Comparison of ENCODE assay signal across 1 cellular context in the genomic region with DNA sequence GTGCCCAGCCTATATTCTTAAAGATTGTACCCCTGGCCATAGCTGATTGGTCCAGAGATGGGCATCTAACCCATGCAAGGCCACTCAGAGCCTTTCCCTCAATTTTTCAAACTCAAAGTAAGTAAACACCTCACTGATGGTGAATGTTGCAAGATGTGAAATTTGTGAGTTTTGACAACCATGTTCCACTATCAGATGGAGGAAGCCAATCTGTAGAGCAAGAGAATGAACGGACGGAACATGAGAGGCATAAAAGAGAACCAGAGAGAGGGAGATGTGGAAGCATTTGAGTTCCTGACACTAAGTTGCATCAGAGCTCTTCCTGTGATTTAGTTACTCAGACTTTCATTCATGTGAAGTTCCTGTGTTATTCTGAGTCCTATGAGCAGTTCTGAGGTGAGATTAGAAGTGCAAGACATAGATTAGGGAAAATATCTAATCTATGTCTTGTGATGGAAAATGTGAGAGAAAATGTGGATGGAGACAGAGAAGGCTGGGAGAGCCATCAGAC.
TF ChIP-seq lines count a peak whose summit lies in the region.

No MANE protein-coding gene starts in this region.

TF ChIP-seq in K562, 482 proteins besides CTCF, POLR2A, EP300 and RAD21 (continued from another document):
- TF ChIP-seq MAFG (tag; conservative IDR thresholded peaks at IDR 0.05) (no peak), ZNF785 (CRISPR knock-in tag; IDR thresholded peaks at IDR 0.05) (no peak), NCOA6 (IDR thresholded peaks at IDR 0.05) (no peak), POLR2H (tag; IDR thresholded peaks at IDR 0.05; ENCODE audit: low read depth) (no peak), TAL1 (IDR thresholded peaks at IDR 0.05) (no peak), GTF2F1 (IDR thresholded peaks at IDR 0.05; ENCODE audit: low read depth, low read length) (no peak), PCBP1 (IDR thresholded peaks at IDR 0.05; ENCODE audit: low read depth, low read length, poor library complexity, severe bottlenecking) (no peak), PRPF4 (IDR thresholded peaks at IDR 0.05; ENCODE audit: insufficient read depth, low read depth, low read length, poor library complexity, severe bottlenecking) (no peak), MAFK (IDR thresholded peaks at IDR 0.05; ENCODE audit: low read length) (no peak), ZNF766 (CRISPR knock-in tag; conservative IDR thresholded peaks at IDR 0.05) (no peak), SP2 (IDR thresholded peaks at IDR 0.05; ENCODE audit: extremely low read depth, low read depth, low read length, poor library complexity, severe bottlenecking) (no peak), TEAD4 (IDR thresholded peaks at IDR 0.05; ENCODE audit: low read length) (no peak), TEAD4 (CRISPR knock-in tag; IDR thresholded peaks at IDR 0.05; ENCODE audit: borderline replicate concordance) (no peak), ZKSCAN3 (CRISPR knock-in tag; IDR thresholded peaks at IDR 0.05) (no peak), RHOXF2B (CRISPR knock-in tag; conservative IDR thresholded peaks at IDR 0.05) (no peak), CTBP1 (IDR thresholded peaks at IDR 0.05; ENCODE audit: borderline replicate concordance) (no peak), JUN (IDR thresholded peaks at IDR 0.05; ENCODE audit: borderline replicate concordance, low read depth, low read length) (no peak), JUN (CRISPR knock-in tag; IDR thresholded peaks at IDR 0.05; ENCODE audit: borderline replicate concordance) (no peak), FOXK1 (CRISPR knock-in tag; IDR thresholded peaks at IDR 0.05; ENCODE audit: borderline replicate concordance) (no peak), ARID2 (IDR thresholded peaks at IDR 0.05) (no peak), ZNF589 (CRISPR knock-in tag; IDR thresholded peaks at IDR 0.05; ENCODE audit: low read depth) (peak; percentile 74; the same call in 1 of the 2 replicates), FIP1L1 (IDR thresholded peaks at IDR 0.05; ENCODE audit: low read depth, low read length, poor library complexity, severe bottlenecking) (no peak)
- TF ChIP-seq, protein P1, sequence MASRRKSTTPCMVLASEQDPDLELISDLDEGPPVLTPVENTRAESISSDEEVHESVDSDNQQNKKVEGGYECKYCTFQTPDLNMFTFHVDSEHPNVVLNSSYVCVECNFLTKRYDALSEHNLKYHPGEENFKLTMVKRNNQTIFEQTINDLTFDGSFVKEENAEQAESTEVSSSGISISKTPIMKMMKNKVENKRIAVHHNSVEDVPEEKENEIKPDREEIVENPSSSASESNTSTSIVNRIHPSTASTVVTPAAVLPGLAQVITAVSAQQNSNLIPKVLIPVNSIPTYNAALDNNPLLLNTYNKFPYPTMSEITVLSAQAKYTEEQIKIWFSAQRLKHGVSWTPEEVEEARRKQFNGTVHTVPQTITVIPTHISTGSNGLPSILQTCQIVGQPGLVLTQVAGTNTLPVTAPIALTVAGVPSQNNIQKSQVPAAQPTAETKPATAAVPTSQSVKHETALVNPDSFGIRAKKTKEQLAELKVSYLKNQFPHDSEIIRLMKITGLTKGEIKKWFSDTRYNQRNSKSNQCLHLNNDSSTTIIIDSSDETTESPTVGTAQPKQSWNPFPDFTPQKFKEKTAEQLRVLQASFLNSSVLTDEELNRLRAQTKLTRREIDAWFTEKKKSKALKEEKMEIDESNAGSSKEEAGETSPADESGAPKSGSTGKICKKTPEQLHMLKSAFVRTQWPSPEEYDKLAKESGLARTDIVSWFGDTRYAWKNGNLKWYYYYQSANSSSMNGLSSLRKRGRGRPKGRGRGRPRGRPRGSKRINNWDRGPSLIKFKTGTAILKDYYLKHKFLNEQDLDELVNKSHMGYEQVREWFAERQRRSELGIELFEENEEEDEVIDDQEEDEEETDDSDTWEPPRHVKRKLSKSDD (conservative IDR thresholded peaks at IDR 0.05; ENCODE audit: low read length) = no peak
- TF ChIP-seq, protein P2, sequence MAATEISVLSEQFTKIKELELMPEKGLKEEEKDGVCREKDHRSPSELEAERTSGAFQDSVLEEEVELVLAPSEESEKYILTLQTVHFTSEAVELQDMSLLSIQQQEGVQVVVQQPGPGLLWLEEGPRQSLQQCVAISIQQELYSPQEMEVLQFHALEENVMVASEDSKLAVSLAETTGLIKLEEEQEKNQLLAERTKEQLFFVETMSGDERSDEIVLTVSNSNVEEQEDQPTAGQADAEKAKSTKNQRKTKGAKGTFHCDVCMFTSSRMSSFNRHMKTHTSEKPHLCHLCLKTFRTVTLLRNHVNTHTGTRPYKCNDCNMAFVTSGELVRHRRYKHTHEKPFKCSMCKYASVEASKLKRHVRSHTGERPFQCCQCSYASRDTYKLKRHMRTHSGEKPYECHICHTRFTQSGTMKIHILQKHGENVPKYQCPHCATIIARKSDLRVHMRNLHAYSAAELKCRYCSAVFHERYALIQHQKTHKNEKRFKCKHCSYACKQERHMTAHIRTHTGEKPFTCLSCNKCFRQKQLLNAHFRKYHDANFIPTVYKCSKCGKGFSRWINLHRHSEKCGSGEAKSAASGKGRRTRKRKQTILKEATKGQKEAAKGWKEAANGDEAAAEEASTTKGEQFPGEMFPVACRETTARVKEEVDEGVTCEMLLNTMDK (IDR thresholded peaks at IDR 0.05; ENCODE audit: borderline replicate concordance, insufficient read depth, low read depth, low read length, poor library complexity, severe bottlenecking) = no peak
- TF ChIP-seq, protein P3, sequence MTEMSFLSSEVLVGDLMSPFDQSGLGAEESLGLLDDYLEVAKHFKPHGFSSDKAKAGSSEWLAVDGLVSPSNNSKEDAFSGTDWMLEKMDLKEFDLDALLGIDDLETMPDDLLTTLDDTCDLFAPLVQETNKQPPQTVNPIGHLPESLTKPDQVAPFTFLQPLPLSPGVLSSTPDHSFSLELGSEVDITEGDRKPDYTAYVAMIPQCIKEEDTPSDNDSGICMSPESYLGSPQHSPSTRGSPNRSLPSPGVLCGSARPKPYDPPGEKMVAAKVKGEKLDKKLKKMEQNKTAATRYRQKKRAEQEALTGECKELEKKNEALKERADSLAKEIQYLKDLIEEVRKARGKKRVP (CRISPR knock-in tag; IDR thresholded peaks at IDR 0.05) = 0 out of 2 replicates have a peak, but pooled peaks have one; percentile 59
- TF ChIP-seq, protein P4, sequence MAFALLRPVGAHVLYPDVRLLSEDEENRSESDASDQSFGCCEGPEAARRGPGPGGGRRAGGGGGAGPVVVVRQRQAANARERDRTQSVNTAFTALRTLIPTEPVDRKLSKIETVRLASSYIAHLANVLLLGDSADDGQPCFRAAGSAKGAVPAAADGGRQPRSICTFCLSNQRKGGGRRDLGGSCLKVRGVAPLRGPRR (CRISPR knock-in tag; IDR thresholded peaks at IDR 0.05) = no peak
- TF ChIP-seq, protein P5, sequence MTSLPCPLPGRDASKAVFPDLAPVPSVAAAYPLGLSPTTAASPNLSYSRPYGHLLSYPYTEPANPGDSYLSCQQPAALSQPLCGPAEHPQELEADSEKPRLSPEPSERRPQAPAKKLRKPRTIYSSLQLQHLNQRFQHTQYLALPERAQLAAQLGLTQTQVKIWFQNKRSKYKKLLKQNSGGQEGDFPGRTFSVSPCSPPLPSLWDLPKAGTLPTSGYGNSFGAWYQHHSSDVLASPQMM (CRISPR knock-in tag; IDR thresholded peaks at IDR 0.05) = no peak
- TF ChIP-seq, protein P6, sequence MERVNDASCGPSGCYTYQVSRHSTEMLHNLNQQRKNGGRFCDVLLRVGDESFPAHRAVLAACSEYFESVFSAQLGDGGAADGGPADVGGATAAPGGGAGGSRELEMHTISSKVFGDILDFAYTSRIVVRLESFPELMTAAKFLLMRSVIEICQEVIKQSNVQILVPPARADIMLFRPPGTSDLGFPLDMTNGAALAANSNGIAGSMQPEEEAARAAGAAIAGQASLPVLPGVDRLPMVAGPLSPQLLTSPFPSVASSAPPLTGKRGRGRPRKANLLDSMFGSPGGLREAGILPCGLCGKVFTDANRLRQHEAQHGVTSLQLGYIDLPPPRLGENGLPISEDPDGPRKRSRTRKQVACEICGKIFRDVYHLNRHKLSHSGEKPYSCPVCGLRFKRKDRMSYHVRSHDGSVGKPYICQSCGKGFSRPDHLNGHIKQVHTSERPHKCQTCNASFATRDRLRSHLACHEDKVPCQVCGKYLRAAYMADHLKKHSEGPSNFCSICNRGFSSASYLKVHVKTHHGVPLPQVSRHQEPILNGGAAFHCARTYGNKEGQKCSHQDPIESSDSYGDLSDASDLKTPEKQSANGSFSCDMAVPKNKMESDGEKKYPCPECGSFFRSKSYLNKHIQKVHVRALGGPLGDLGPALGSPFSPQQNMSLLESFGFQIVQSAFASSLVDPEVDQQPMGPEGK (CRISPR knock-in tag; IDR thresholded peaks at IDR 0.05; ENCODE audit: borderline replicate concordance) = no peak
